Comparison of ENCODE assay signal across 8 cellular contexts in the genomic region with DNA sequence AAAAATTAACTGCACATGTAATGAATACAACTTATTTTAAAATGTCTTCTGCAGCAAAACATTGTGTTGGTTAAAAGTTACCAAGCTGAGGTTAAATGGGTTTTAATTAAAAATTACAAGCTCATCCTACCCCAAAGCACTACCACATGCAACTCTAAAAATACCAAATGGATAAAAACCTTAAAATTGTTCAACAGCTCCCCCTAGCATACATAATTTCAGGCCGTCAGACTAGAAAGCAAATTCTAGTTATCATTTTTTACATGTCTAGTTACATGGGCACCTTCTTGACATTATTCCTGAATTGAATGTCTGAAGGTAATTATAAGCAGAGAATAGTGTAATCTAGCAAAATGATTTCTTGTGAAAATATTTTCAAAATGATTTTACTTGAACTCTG.
DNase-seq lines count a peak whose midpoint lies in the region; ATAC-seq and TF ChIP-seq lines count a peak whose summit lies in the region.

No MANE protein-coding gene starts in this region.

- H3K9me2 ChIP-seq in Loucy (replicated peaks; ENCODE audit: low read depth, low read length) (no peaks in the 10 kb centered on the region), hepatocyte (replicated peaks; ENCODE audit: insufficient read depth) (no peaks in the 10 kb centered on the region)

- H2AFZ ChIP-seq in Loucy (ENCODE audit: low read length) (no peak overlapping the region), hepatocyte (no peak overlapping the region)

- H3K4me1 Mint-ChIP-seq in stimulated activated naive CD8-positive, alpha-beta T cell treated with anti-CD3 and anti-CD28 coated beads, Interleukin-15, amount 100 ng/mL, for 72 hours: no peaks in the 10 kb centered on the region

- no peak overlapping the region for H2BK15ac ChIP-seq in mesendoderm (replicated peaks; ENCODE audit: low read depth)

- H3K27me3 ChIP-seq in Loucy (ENCODE audit: insufficient read depth, low read length, poor library complexity, severe bottlenecking) (no peaks in the 10 kb centered on the region), hepatocyte (no peaks in the 10 kb centered on the region), mesendoderm (ENCODE audit: insufficient read depth, low read length, poor library complexity) (no peaks in the 10 kb centered on the region)

- H3F3A ChIP-seq in Loucy (ENCODE audit: low read depth): no peaks in the 10 kb centered on the region

- H2AK5ac ChIP-seq in mesendoderm (ENCODE audit: low read length): no peak overlapping the region

- no peak overlapping the region for H2BK5ac ChIP-seq in mesendoderm (ENCODE audit: low read length)

- TF ChIP-seq CTCF in Loucy (conservative IDR thresholded peaks at IDR 0.05; ENCODE audit: low read length): peak; percentile 79
- peak; percentile 74 for TF ChIP-seq CTCF in VCaP (conservative IDR thresholded peaks at IDR 0.05)
- TF ChIP-seq CTCF in hepatocyte (IDR thresholded peaks at IDR 0.05; ENCODE audit: poor library complexity): peak; percentile 69

- 43% methylated on average over 1 of the region's 1 CpG for WGBS in hepatocyte (ENCODE audit: low lambda C conversion rate, missing lambda C conversion rate)
- no CpG with 5 or more reads among the region's 1 CpG for WGBS in mesendoderm (ENCODE audit: extremely low coverage, insufficient coverage, low lambda C conversion rate)

- peaks cover 0 to 13% of the 10 kb centered on the region in 2 donors for H3K9me3 Mint-ChIP-seq in stimulated activated naive CD8-positive, alpha-beta T cell treated with anti-CD3 and anti-CD28 coated beads, Interleukin-15, amount 100 ng/mL, for 72 hours

- H3K4me1 ChIP-seq in Loucy (ENCODE audit: insufficient read depth, low read length, poor library complexity, severe bottlenecking) (peaks cover 24% of the 10 kb centered on the region), hepatocyte (ENCODE audit: insufficient read depth) (peaks cover 13% of the 10 kb centered on the region), mesendoderm (ENCODE audit: control insufficient read depth, low read depth, low read length) (peaks cover 14% of the 10 kb centered on the region)

- H3K9me3 ChIP-seq in Loucy (ENCODE audit: insufficient read depth, low read depth, low read length): no peaks in the 10 kb centered on the region
- no peaks in the 10 kb centered on the region for H3K9me3 ChIP-seq in hepatocyte (ENCODE audit: low read depth)

- H3K4me3 ChIP-seq in Loucy (ENCODE audit: low read length, poor library complexity, severe bottlenecking): no peak overlapping the region
- H3K4me3 ChIP-seq in hepatocyte: no peak overlapping the region
- H3K4me3 ChIP-seq in mesendoderm (ENCODE audit: low read length): no peak overlapping the region

- H4K8ac ChIP-seq in mesendoderm (ENCODE audit: low read depth, low read length): no peak overlapping the region

- H3K27ac ChIP-seq in VCaP (no peak overlapping the region), hepatocyte (no peak overlapping the region), mesendoderm (ENCODE audit: low read depth, low read length) (no peak overlapping the region)

- peak; percentile 47 to 51 for DNase-seq in AML-193 (lab: John Stamatoyannopoulos, UW)
- DNase-seq in hepatocyte (ENCODE audit: low spot score): peak; percentile 26
- DNase-seq in mesendoderm: no peak
- DNase-seq in stimulated activated naive CD8-positive, alpha-beta T cell treated with anti-CD3 and anti-CD28 coated beads, Interleukin-15, amount 100 ng/mL, for 72 hours: no peak

- no peaks in the 10 kb centered on the region for H3K27me3 Mint-ChIP-seq in stimulated activated naive CD8-positive, alpha-beta T cell treated with anti-CD3 and anti-CD28 coated beads, Interleukin-15, amount 100 ng/mL, for 72 hours

- H4K20me1 ChIP-seq in Loucy (ENCODE audit: insufficient read depth, low read length, poor library complexity, severe bottlenecking) (no peaks in the 10 kb centered on the region), hepatocyte (ENCODE audit: insufficient read depth, poor library complexity, severe bottlenecking) (no peaks in the 10 kb centered on the region)

- no peak overlapping the region for H2BK120ac ChIP-seq in mesendoderm (ENCODE audit: low read depth, low read length)

- no peak overlapping the region for H3K23ac ChIP-seq in mesendoderm (ENCODE audit: low read length)

- H3K79me2 ChIP-seq in Loucy (ENCODE audit: insufficient read depth, low read length): no peaks in the 10 kb centered on the region
- no peaks in the 10 kb centered on the region for H3K79me2 ChIP-seq in hepatocyte
- no peaks in the 10 kb centered on the region for H3K79me2 ChIP-seq in mesendoderm (ENCODE audit: control insufficient read depth, insufficient read depth, low read length)

- H3K56ac ChIP-seq in mesendoderm (ENCODE audit: low read length): no peak overlapping the region

- H3K4me3 Mint-ChIP-seq in stimulated activated naive CD8-positive, alpha-beta T cell treated with anti-CD3 and anti-CD28 coated beads, Interleukin-15, amount 100 ng/mL, for 72 hours: no peak overlapping the region

- no peak overlapping the region for H3K27ac Mint-ChIP-seq in stimulated activated naive CD8-positive, alpha-beta T cell treated with anti-CD3 and anti-CD28 coated beads, Interleukin-15, amount 100 ng/mL, for 72 hours

- no peaks in the 10 kb centered on the region for H3K79me1 ChIP-seq in mesendoderm (ENCODE audit: low read length)

- H3K4me2 ChIP-seq in Loucy (ENCODE audit: low read depth, low read length, poor library complexity, severe bottlenecking) (no peak overlapping the region), hepatocyte (no peak overlapping the region), mesendoderm (ENCODE audit: low read length) (no peak overlapping the region)

- ATAC-seq in HG03097 (IDR thresholded peaks at IDR 0.05; ENCODE audit: low FRiP score, unreplicated experiment) (no peak), GM19452 (IDR thresholded peaks at IDR 0.05; ENCODE audit: unreplicated experiment) (no peak)
- no peak for ATAC-seq in stimulated activated naive CD8-positive, alpha-beta T cell treated with anti-CD3 and anti-CD28 coated beads, Interleukin-15, amount 100 ng/mL, for 72 hours

- no peak overlapping the region for H3K18ac ChIP-seq in mesendoderm (ENCODE audit: low read length)

- no peaks in the 10 kb centered on the region for H3K36me3 ChIP-seq in Loucy (ENCODE audit: insufficient read depth, low read length)
- H3K36me3 ChIP-seq in hepatocyte (replicated peaks; ENCODE audit: insufficient read depth, low read depth): no peaks in the 10 kb centered on the region
- H3K36me3 ChIP-seq in mesendoderm (ENCODE audit: control insufficient read depth, insufficient read depth, low read length): no peaks in the 10 kb centered on the region

- no peak overlapping the region for H3K4ac ChIP-seq in mesendoderm (ENCODE audit: low read depth, low read length)

- H4K5ac ChIP-seq in mesendoderm (ENCODE audit: low read length): no peak overlapping the region

- no peak overlapping the region for H3K9ac ChIP-seq in Loucy (ENCODE audit: low read depth, low read length, poor library complexity, severe bottlenecking)
- no peak overlapping the region for H3K9ac ChIP-seq in mesendoderm (ENCODE audit: low read length)

Comparison
In these comparisons a context has a peak if more than half of its experiments do, and no peak if none do; other contexts are left out.
1. DNase-seq: peak in AML-193 (2 of 2) and hepatocyte (single experiment); none in mesendoderm (single experiment) and stimulated activated naive CD8-positive, alpha-beta T cell treated with anti-CD3 and anti-CD28 coated beads, Interleukin-15, amount 100 ng/mL, for 72 hours (0 of 2).
2. Peak in every context shown above with its lines, with median percentiles within 50 percentile points of each other: CTCF ChIP-seq.